9 cellular contexts compared by ENCODE assay signal in genomic region chr1:38990746-38991637, GRCh38. TPM values are rescaled to one million over a fixed set of nuclear protein-coding genes. Genes with fewer than 3 reads are reported as not detected.
A peak's percentile ranks its signal among the peaks of the same experiment; 100 is the strongest.
DNase-seq lines count a peak whose midpoint lies in the region; ATAC-seq, FAIRE-seq and TF ChIP-seq lines count a peak whose summit lies in the region.
"Had no signal": no experiment of that assay in that cellular context is flagged by ENCODE, and none has a peak within 500 bp of the region (broad histone marks: within the 10 kb centered on the region; RNA-seq: fewer than 3 reads in every experiment).

Gene AKIRIN1 (plus strand): TSS chr1:38991276. CDS start chr1:38991381, 105 bp downstream.

- peak within 1 kb of the TSS; percentile 94 for H3K4me2 ChIP-seq in keratinocyte (ENCODE audit: control insufficient read depth, extremely low read depth, insufficient read depth, low read depth, low read length)

- H3K9ac ChIP-seq in keratinocyte (ENCODE audit: control insufficient read depth, extremely low read depth, insufficient read depth, low read length), result peak within 1 kb of the TSS; percentile 89

- peak; percentile 84 for ATAC-seq in HG03378 (IDR thresholded peaks at IDR 0.05; ENCODE audit: unreplicated experiment)

- dilution Hi-C loops in keratinocyte (cut with MboI; ENCODE audit: extremely low pct_ligation_motif_present, low sequenced_read_pairs), result no loop called here

- H3K36me3 ChIP-seq in keratinocyte (ENCODE audit: control insufficient read depth in 2 of 2, extremely low read depth in 1 of 2, insufficient read depth in 2 of 2, low read length in 2 of 2), result peaks cover 5 to 10% of the 10 kb centered on the region in 2 experiments

- peak within 1 kb of the TSS; percentile 82 for H3K27ac ChIP-seq in keratinocyte (ENCODE audit: control insufficient read depth, insufficient read depth, low read length)

- H3K27me3 ChIP-seq in keratinocyte (ENCODE audit: control insufficient read depth, extremely low read depth, insufficient read depth, low read length), result no peaks in the 10 kb centered on the region

- H3K4me1 ChIP-seq in keratinocyte (ENCODE audit: control insufficient read depth, extremely low read depth, insufficient read depth, low read length), result peaks cover 33% of the 10 kb centered on the region

- peak within 1 kb of the TSS; percentile 59 for H2AFZ ChIP-seq in keratinocyte (ENCODE audit: control insufficient read depth, low read length)

- peak; percentile 96 for TF ChIP-seq POLR2A in GM19099 (IDR thresholded peaks at IDR 0.05; ENCODE audit: extremely low read depth, insufficient read length, low read depth)

- H3K4me3 ChIP-seq in keratinocyte (ENCODE audit: control insufficient read depth in 2 of 3, extremely low read depth in 1 of 3, insufficient read depth in 2 of 3, low read depth in 1 of 3, low read length in 3 of 3), result peak within 1 kb of the TSS; percentile 80 to 90 (median 85)

- peaks cover 23% of the 10 kb centered on the region for H4K20me1 ChIP-seq in keratinocyte (ENCODE audit: control insufficient read depth, extremely low read depth, insufficient read depth, low read length)

- DNase-seq in AG20443 (ENCODE audit: low spot score) (peak; percentile 100), NCI-H446 treated with DMSO at 0.1 percent for 48 hours (lab: John Stamatoyannopoulos, UW) (peak; percentile 95), cerebellar nuclear complex (lab: John Stamatoyannopoulos, UW) (peak; percentile 73 to 93), keratinocyte (ENCODE audit: low read depth, low spot score) (peak; percentile 57)
- DNase-seq in activated CD4-positive, alpha-beta T cell treated with anti-CD3 and anti-CD28 coated beads for 1 hour, result peak; percentile 90
- peak; percentile 96 to 99 (median 98) for DNase-seq in stimulated activated CD4-positive, alpha-beta T cell treated with anti-CD3 and anti-CD28 coated beads, Interleukin-12 subunit alpha, Interleukin-12 subunit beta, amount 100 ng/mL, for 48 hours (ENCODE audit: low read depth in 2 of 3, low spot score in 1 of 3)

- no peak for TF ChIP-seq CTCF in keratinocyte (optimal IDR thresholded peaks at IDR 0.05 in 1 of 3, IDR thresholded peaks at IDR 0.05 in 1 of 3, conservative IDR thresholded peaks at IDR 0.05 in 1 of 3; ENCODE audit: extremely low read depth in 1 of 3, insufficient read depth in 2 of 3, low read length in 3 of 3)

- H3K79me2 ChIP-seq in keratinocyte (ENCODE audit: control insufficient read depth, insufficient read depth, low read length), result peaks cover 50% of the 10 kb centered on the region

- H3K9me3 ChIP-seq in keratinocyte (ENCODE audit: control insufficient read depth, low read depth, low read length), result no peaks in the 10 kb centered on the region

- H3K9me1 ChIP-seq in keratinocyte (ENCODE audit: control insufficient read depth, extremely low read depth, insufficient read depth, low read length), result no peaks in the 10 kb centered on the region

- peak; percentile 9 for FAIRE-seq in keratinocyte (lab: Jason Lieb, UNC)
- FAIRE-seq: TTC549 had no signal

RNA-seq across cellular contexts. Expression of gene AKIRIN1, which starts in this region (rescaled TPM):
- polyA plus RNA-seq in keratinocyte, result 68.4 to 111 TPM (median 82.3 TPM) in 3 replicates
- 52.3 TPM for polyA plus RNA-seq in keratinocyte (2011; ENCODE audit: low read depth)
- polyA plus RNA-seq in keratinocyte (2011; cell fraction: cytosol; rRNA removed), result 56.7 and 125 TPM in 2 replicates
- 57.9 and 60.9 TPM in 2 replicates for polyA plus RNA-seq in keratinocyte (2011; cell fraction: nucleus; rRNA removed)
- polyA plus RNA-seq in keratinocyte (2012; ENCODE audit: low replicate concordance), result 51.4 and 58.3 TPM in 2 replicates
- 14.7 to 64.4 TPM (median 43.6 TPM) in 3 replicates for polyA minus RNA-seq in keratinocyte
- polyA minus RNA-seq in keratinocyte (2011; cell fraction: cytosol; rRNA and poly(A)+ RNA removed), result 78.5 TPM
- polyA minus RNA-seq in keratinocyte (2011; cell fraction: nucleus; rRNA and poly(A)+ RNA removed), result 36.7 and 52.9 TPM in 2 replicates

Comparison
In these comparisons a context has a peak if more than half of its experiments do, and no peak if none do; other contexts are left out.
1. Peak in every context shown above with its lines: DNase-seq, ATAC-seq, H3K4me3 ChIP-seq and H3K27ac ChIP-seq.